In the genomic region with DNA sequence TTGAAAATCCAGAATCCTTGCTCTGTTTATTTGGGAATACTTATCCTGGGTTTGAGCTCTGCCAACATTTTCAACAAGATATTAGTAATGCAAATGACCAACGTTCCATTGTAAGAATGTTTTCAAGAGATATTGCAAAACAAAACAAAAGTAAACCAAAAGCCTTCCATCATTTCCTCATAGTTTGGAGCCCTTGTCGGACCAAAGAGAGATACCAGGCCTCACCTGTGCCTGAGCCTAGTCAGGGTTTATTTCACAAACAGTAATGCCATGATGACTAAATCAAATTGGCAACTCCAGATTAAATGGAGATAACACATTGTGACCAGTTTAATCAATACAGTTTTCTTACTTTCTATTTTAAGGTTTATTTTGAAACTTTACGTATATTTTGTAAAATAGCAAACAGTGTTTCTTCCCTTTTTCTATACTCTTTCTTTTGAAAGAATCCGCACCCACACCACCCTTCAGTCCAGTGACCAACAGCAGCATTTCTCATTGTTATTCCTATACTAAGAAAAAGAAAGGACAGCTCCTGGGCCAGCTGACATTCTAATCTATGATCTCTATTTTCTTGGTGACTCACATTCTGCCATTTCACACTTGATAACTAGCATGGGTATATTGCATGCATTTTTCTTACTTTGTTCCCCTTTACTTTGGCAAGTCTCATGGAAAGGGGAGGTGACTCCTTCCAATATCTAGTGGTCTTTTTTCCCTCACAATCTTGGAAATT, we compare ENCODE assay signal across 33 cellular contexts.
DNase-seq lines count a peak whose midpoint lies in the region; ATAC-seq and TF ChIP-seq lines count a peak whose summit lies in the region.
"Had no signal": no experiment of that assay in that cellular context is flagged by ENCODE, and none has a peak within 500 bp of the region (broad histone marks: within the 10 kb centered on the region; RNA-seq: fewer than 3 reads in every experiment).

No MANE protein-coding gene starts in this region.

- no peak overlapping the region for H2BK12ac ChIP-seq in trophoblast cell (ENCODE audit: low read length)

- H3K36me3 ChIP-seq in trophoblast cell (ENCODE audit: control insufficient read depth in 1 of 2, insufficient read depth in 2 of 2, low read length in 2 of 2): no peaks in the 10 kb centered on the region
- H3K36me3 ChIP-seq: BE2C, esophagus muscularis mucosa, stomach, tibial artery had no signal

- H3K23ac ChIP-seq in trophoblast cell (ENCODE audit: low read length): no peak overlapping the region

- peak; percentile 47 for DNase-seq in Calu3
- DNase-seq in OCI-M1 (lab: John Stamatoyannopoulos, UW): peak; percentile 49
- peak; percentile 18 for DNase-seq in epithelial cell of esophagus (ENCODE audit: low read depth)
- DNase-seq in trophoblast cell: peak; percentile 35 to 68
- DNase-seq in activated CD4-positive, CD25-positive, alpha-beta regulatory T cell (lab: John Stamatoyannopoulos, UW): no peak
- no peak for DNase-seq in hepatic stellate cell (ENCODE audit: low spot score)
- no peak for DNase-seq in NCI-H82 (lab: John Stamatoyannopoulos, UW)
- DNase-seq: ACHN; activated CD4-positive, alpha-beta T cell treated with anti-CD3 and anti-CD28 coated beads, Interleukin-2, amount 10 ng/mL, durations not matched to agents 24 days and 14 days; activated gamma-delta T cell treated with Interleukin-2 at 50 U/mL for 16 hours; activated T-cell treated with anti-CD3 and anti-CD28 coated beads, Interleukin-2, amount 50 U/mL, for 4 hours; BE2C; CD8-positive, alpha-beta memory T cell; DMS53; effector memory CD4-positive, alpha-beta T cell; hippocampal formation; KBM-7; left colon; midbrain; MM.1S; naive thymus-derived CD8-positive, alpha-beta T cell; NCI-H1417; NCI-H446; occipital lobe; stimulated activated CD8-positive, alpha-beta memory T cell treated with anti-CD3 and anti-CD28 coated beads, Interleukin-4, amount 100 ng/mL, for 48 hours; stomach; T-helper 17 cell; tibial artery had no signal

- BruUV-seq in Calu3 (replicated peaks; lab: Mats Ljungman, UMichigan): no TSS peak

- no peaks in the 10 kb centered on the region for H3K36me3 Mint-ChIP-seq in Calu3 (ENCODE audit: insufficient read depth, unreplicated experiment)
- H3K36me3 Mint-ChIP-seq: CD8-positive, alpha-beta memory T cell; naive thymus-derived CD8-positive, alpha-beta T cell had no signal

- H2BK120ac ChIP-seq in trophoblast cell (ENCODE audit: insufficient read depth, low read length, poor library complexity): no peak overlapping the region

- no peak overlapping the region for H3K14ac ChIP-seq in trophoblast cell (ENCODE audit: low read length)

- intact Hi-C loops in Calu3 (cut with micrococcal nuclease; ENCODE audit: unreplicated experiment): no loop called here

- no peak overlapping the region for H2BK5ac ChIP-seq in trophoblast cell (ENCODE audit: low read depth, low read length, poor library complexity)

- WGBS in trophoblast cell (ENCODE audit: extremely low coverage, insufficient coverage, insufficient read length): no CpG with 5 or more reads among the region's 4 CpGs

- no peak overlapping the region for H2AK5ac ChIP-seq in trophoblast cell (ENCODE audit: low read length)

- H3K4me3 ChIP-seq in epithelial cell of esophagus (ENCODE audit: low read length) (no peak overlapping the region), trophoblast cell (ENCODE audit: low read depth, low read length) (no peak overlapping the region)
- H3K4me3 ChIP-seq: esophagus muscularis mucosa, SK-N-MC, skin epidermis, stomach, tibial artery had no signal

- H3K9me3 Mint-ChIP-seq in Calu3 (ENCODE audit: low read depth, unreplicated experiment): peaks cover 2% of the 10 kb centered on the region

- no peak for TF ChIP-seq CTCF in Calu3 (IDR thresholded peaks at IDR 0.05; ENCODE audit: unreplicated experiment)
- TF ChIP-seq CTCF in epithelial cell of esophagus (IDR thresholded peaks at IDR 0.05; ENCODE audit: insufficient read depth, low read depth, low read length, missing control alignments): no peak

- no peak overlapping the region for H4K12ac ChIP-seq in trophoblast cell (ENCODE audit: low read depth, low read length)

- peaks cover 18% of the 10 kb centered on the region for H3K4me1 Mint-ChIP-seq in Calu3 (ENCODE audit: low read depth, unreplicated experiment)
- H3K4me1 Mint-ChIP-seq: activated CD4-positive, alpha-beta T cell treated with anti-CD3 and anti-CD28 coated beads, Interleukin-2, amount 10 ng/mL, durations not matched to agents 24 days and 14 days; CD8-positive, alpha-beta memory T cell; naive thymus-derived CD8-positive, alpha-beta T cell; T-helper 17 cell had no signal

- no peak overlapping the region for H3K4ac ChIP-seq in trophoblast cell (ENCODE audit: low read depth, low read length)

- no peaks in the 10 kb centered on the region for H3K27me3 Mint-ChIP-seq in Calu3 (ENCODE audit: unreplicated experiment)
- H3K27me3 Mint-ChIP-seq: activated CD4-positive, alpha-beta T cell treated with anti-CD3 and anti-CD28 coated beads, Interleukin-2, amount 10 ng/mL, durations not matched to agents 24 days and 14 days; CD8-positive, alpha-beta memory T cell; naive thymus-derived CD8-positive, alpha-beta T cell; T-helper 17 cell had no signal

- no peak overlapping the region for H4K8ac ChIP-seq in trophoblast cell (ENCODE audit: low read depth, low read length)

- H3K27ac ChIP-seq in trophoblast cell (ENCODE audit: low read depth, low read length): no peak overlapping the region
- H3K27ac ChIP-seq: esophagus muscularis mucosa, SK-N-MC, skin epidermis, stomach, VCaP had no signal

- H3K4me1 ChIP-seq in trophoblast cell (ENCODE audit: control insufficient read depth in 1 of 2, insufficient read depth in 2 of 2, low read length in 2 of 2): no peaks in the 10 kb centered on the region
- H3K4me1 ChIP-seq: BE2C, stomach had no signal

- no peaks in the 10 kb centered on the region for H3K79me2 ChIP-seq in trophoblast cell (ENCODE audit: control insufficient read depth, insufficient read depth, low read length, poor library complexity)

- ATAC-seq in HG02973 (IDR thresholded peaks at IDR 0.05; ENCODE audit: unreplicated experiment): no peak
- ATAC-seq: activated T-cell treated with anti-CD3 and anti-CD28 coated beads, Interleukin-2, amount 50 U/mL, for 4 hours; naive thymus-derived CD8-positive, alpha-beta T cell; T-helper 17 cell had no signal

- no peak overlapping the region for H4K91ac ChIP-seq in trophoblast cell (ENCODE audit: low read depth, low read length)

- H3K9me3 ChIP-seq in trophoblast cell (ENCODE audit: insufficient read depth, low read depth, low read length): no peaks in the 10 kb centered on the region
- H3K9me3 ChIP-seq: BE2C, esophagus muscularis mucosa, stomach, tibial artery had no signal

- CTCF ChIA-PET in Calu3 (lab: Charles Lee): no interaction called here

- H3K27ac Mint-ChIP-seq in Calu3 (ENCODE audit: unreplicated experiment): peak overlapping the region; percentile 17
- H3K27ac Mint-ChIP-seq: activated CD4-positive, alpha-beta T cell treated with anti-CD3 and anti-CD28 coated beads, Interleukin-2, amount 10 ng/mL, durations not matched to agents 24 days and 14 days; CD8-positive, alpha-beta memory T cell; naive thymus-derived CD8-positive, alpha-beta T cell; T-helper 17 cell had no signal

- H2AFZ ChIP-seq in trophoblast cell (ENCODE audit: insufficient read depth, low read length, poor library complexity): no peak overlapping the region

- no peak overlapping the region for H3K9ac ChIP-seq in trophoblast cell (ENCODE audit: low read length)

- no peaks in the 10 kb centered on the region for H3K79me1 ChIP-seq in trophoblast cell (ENCODE audit: low read length)

- no peaks in the 10 kb centered on the region for H3K27me3 ChIP-seq in trophoblast cell (ENCODE audit: insufficient read depth, low read length)
- H3K27me3 ChIP-seq: BE2C, esophagus muscularis mucosa, stomach, tibial artery had no signal

- H3K4me2 ChIP-seq in trophoblast cell (ENCODE audit: low read length): no peak overlapping the region

- H3K4me3 Mint-ChIP-seq in Calu3 (ENCODE audit: low read depth, unreplicated experiment): peak overlapping the region; percentile 2
- H3K4me3 Mint-ChIP-seq: activated CD4-positive, alpha-beta T cell treated with anti-CD3 and anti-CD28 coated beads, Interleukin-2, amount 10 ng/mL, durations not matched to agents 24 days and 14 days; activated T-cell treated with anti-CD3 and anti-CD28 coated beads, Interleukin-2, amount 50 U/mL, for 4 hours; naive thymus-derived CD8-positive, alpha-beta T cell; T-helper 17 cell had no signal

- H3K18ac ChIP-seq in trophoblast cell (ENCODE audit: low read length): no peak overlapping the region

Comparison
In these comparisons a context has a peak if more than half of its experiments do, and no peak if none do; other contexts are left out.
1. DNase-seq: peak in Calu3 (single experiment), OCI-M1 (single experiment), epithelial cell of esophagus (single experiment) and trophoblast cell (2 of 2); none in activated CD4-positive, CD25-positive, alpha-beta regulatory T cell (0 of 4), hepatic stellate cell (single experiment) and NCI-H82 (single experiment).